ENCODE assay signal across 8 cellular contexts in genomic region chr21:46323710-46324389, GRCh38. TPM values are rescaled to one million over a fixed set of nuclear protein-coding genes. Genes with fewer than 3 reads are reported as not detected.
A peak's percentile ranks its signal among the peaks of the same experiment; 100 is the strongest.
DNase-seq lines count a peak whose midpoint lies in the region; FAIRE-seq and TF ChIP-seq lines count a peak whose summit lies in the region.

Gene C21orf58, minus strand, starts transcription at chr21:46323870. Its CDS starts 1,132 bp downstream, at chr21:46322738.
Gene PCNT, plus strand, starts transcription at chr21:46324156. Its CDS starts 73 bp downstream, at chr21:46324229.

- no peak for TF ChIP-seq CTCF in HFF-Myc (IDR thresholded peaks at IDR 0.05; ENCODE audit: low read depth, low read length, missing control alignments)

- H3K36me3 ChIP-seq in SJSA1 (peaks cover 77% of the 10 kb centered on the region), neuron (ENCODE audit: insufficient read depth, low read length) (peaks cover 28% of the 10 kb centered on the region)

- peak; percentile 100 for DNase-seq in GM03348 (ENCODE audit: low spot score)
- peak; percentile 90 for DNase-seq in HFF-Myc (ENCODE audit: extremely low read depth, low read depth)
- peak; percentile 97 for DNase-seq in MV-4-11 (lab: John Stamatoyannopoulos, UW)
- DNase-seq in SJSA1 (ENCODE audit: low read depth in 1 of 2, low spot score in 2 of 2), result peak; percentile 96 to 99
- DNase-seq in activated gamma-delta T cell treated with anti-CD3 and anti-CD28 coated beads, Interleukin-2, amount 50 U/mL, for 16 hours (ENCODE audit: low read depth), result peak; percentile 94
- peak; percentile 98 for DNase-seq in frontal cortex (ENCODE audit: low spot score in 2 of 2)
- peak; percentile 92 for DNase-seq in stromal cell of bone marrow (ENCODE audit: low read depth)

- H3K27me3 ChIP-seq in SJSA1 (replicated peaks) (no peaks in the 10 kb centered on the region), neuron (ENCODE audit: insufficient read depth, low read length) (no peaks in the 10 kb centered on the region)

- H3K4me1 ChIP-seq in SJSA1 (replicated peaks) (peaks cover 45% of the 10 kb centered on the region), neuron (ENCODE audit: insufficient read depth, low read length) (peaks cover 29% of the 10 kb centered on the region)

- peak within 1 kb of the TSS; percentile 98 for H3K27ac ChIP-seq in SJSA1

- peaks cover 4% of the 10 kb centered on the region; the same call in 1 of the 2 replicates for H3K9me3 ChIP-seq in SJSA1 (replicated peaks)
- no peaks in the 10 kb centered on the region for H3K9me3 ChIP-seq in neuron (ENCODE audit: low read length)

- no peak for FAIRE-seq in frontal cortex (lab: Jason Lieb, UNC)

- H2AFZ ChIP-seq in neuron (ENCODE audit: low read depth, low read length), result peak within 1 kb of the TSS; percentile 93

- peak within 1 kb of the TSS; percentile 95 for H3K4me3 ChIP-seq in HFF-Myc (replicated peaks; ENCODE audit: low read depth, low read length)
- peak within 1 kb of the TSS; percentile 93 for H3K4me3 ChIP-seq in SJSA1
- H3K4me3 ChIP-seq in neuron (ENCODE audit: low read length), result peak within 1 kb of the TSS; percentile 99

RNA-seq across cellular contexts. Expression of gene C21orf58, which starts in this region (rescaled TPM):
- total RNA-seq in SJSA1 (2014; rRNA removed; shearing (Covaris generic)), result 20.3 and 20.9 TPM in 2 replicates
- total RNA-seq in frontal cortex, result 3.7 TPM

RNA-seq across cellular contexts. Expression of gene PCNT, which starts in this region (rescaled TPM):
- 48.0 and 57.3 TPM in 2 replicates for total RNA-seq in SJSA1 (2014; rRNA removed; shearing (Covaris generic))
- total RNA-seq in frontal cortex, result 15.5 TPM

Comparison
In these comparisons a context has a peak if more than half of its experiments do, and no peak if none do; other contexts are left out.
1. Peak in every context shown above with its lines: DNase-seq, H3K4me3 ChIP-seq and H3K27ac ChIP-seq.